ENCODE assay signal across 1 cellular context in the genomic region with DNA sequence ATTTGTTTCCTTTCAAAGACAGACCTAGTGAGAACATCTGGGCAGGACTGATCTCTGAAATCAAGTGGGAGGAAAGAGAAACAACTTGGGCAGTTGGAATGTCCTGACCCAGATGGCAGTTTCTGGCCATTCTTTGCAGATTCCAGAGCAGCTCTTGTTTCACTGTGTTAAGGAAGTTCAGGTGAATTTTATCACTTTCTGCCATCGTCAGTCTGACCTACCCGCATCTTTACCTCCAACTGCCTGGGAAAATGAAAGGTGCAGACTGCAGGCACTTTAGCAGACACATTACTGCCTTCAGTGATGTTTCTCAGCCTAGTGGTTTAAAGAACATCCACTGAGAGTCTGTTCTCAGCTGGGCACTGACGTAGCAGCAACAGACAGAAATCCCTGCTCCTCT.
TF ChIP-seq lines count a peak whose summit lies in the region.

No MANE protein-coding gene starts in this region.

TF ChIP-seq in GM23338, 12 proteins besides CTCF, POLR2A, EP300 and RAD21 (continued from another document):
- TF ChIP-seq, protein P1, sequence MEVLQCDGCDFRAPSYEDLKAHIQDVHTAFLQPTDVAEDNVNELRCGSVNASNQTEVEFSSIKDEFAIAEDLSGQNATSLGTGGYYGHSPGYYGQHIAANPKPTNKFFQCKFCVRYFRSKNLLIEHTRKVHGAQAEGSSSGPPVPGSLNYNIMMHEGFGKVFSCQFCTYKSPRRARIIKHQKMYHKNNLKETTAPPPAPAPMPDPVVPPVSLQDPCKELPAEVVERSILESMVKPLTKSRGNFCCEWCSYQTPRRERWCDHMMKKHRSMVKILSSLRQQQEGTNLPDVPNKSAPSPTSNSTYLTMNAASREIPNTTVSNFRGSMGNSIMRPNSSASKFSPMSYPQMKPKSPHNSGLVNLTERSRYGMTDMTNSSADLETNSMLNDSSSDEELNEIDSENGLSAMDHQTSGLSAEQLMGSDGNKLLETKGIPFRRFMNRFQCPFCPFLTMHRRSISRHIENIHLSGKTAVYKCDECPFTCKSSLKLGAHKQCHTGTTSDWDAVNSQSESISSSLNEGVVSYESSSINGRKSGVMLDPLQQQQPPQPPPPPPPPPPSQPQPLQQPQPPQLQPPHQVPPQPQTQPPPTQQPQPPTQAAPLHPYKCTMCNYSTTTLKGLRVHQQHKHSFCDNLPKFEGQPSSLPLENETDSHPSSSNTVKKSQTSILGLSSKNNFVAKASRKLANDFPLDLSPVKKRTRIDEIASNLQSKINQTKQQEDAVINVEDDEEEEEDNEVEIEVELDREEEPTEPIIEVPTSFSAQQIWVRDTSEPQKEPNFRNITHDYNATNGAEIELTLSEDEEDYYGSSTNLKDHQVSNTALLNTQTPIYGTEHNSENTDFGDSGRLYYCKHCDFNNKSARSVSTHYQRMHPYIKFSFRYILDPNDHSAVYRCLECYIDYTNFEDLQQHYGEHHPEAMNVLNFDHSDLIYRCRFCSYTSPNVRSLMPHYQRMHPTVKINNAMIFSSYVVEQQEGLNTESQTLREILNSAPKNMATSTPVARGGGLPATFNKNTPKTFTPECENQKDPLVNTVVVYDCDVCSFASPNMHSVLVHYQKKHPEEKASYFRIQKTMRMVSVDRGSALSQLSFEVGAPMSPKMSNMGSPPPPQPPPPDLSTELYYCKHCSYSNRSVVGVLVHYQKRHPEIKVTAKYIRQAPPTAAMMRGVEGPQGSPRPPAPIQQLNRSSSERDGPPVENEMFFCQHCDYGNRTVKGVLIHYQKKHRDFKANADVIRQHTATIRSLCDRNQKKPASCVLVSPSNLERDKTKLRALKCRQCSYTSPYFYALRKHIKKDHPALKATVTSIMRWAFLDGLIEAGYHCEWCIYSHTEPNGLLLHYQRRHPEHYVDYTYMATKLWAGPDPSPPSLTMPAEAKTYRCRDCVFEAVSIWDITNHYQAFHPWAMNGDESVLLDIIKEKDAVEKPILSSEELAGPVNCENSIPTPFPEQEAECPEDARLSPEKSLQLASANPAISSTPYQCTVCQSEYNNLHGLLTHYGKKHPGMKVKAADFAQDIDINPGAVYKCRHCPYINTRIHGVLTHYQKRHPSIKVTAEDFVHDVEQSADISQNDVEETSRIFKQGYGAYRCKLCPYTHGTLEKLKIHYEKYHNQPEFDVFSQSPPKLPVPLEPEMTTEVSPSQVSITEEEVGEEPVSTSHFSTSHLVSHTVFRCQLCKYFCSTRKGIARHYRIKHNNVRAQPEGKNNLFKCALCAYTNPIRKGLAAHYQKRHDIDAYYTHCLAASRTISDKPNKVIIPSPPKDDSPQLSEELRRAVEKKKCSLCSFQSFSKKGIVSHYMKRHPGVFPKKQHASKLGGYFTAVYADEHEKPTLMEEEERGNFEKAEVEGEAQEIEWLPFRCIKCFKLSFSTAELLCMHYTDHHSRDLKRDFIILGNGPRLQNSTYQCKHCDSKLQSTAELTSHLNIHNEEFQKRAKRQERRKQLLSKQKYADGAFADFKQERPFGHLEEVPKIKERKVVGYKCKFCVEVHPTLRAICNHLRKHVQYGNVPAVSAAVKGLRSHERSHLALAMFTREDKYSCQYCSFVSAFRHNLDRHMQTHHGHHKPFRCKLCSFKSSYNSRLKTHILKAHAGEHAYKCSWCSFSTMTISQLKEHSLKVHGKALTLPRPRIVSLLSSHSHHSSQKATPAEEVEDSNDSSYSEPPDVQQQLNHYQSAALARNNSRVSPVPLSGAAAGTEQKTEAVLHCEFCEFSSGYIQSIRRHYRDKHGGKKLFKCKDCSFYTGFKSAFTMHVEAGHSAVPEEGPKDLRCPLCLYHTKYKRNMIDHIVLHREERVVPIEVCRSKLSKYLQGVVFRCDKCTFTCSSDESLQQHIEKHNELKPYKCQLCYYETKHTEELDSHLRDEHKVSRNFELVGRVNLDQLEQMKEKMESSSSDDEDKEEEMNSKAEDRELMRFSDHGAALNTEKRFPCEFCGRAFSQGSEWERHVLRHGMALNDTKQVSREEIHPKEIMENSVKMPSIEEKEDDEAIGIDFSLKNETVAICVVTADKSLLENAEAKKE (CRISPR knock-in tag; IDR thresholded peaks at IDR 0.05): no peak
- TF ChIP-seq CREB1 (CRISPR knock-in tag; IDR thresholded peaks at IDR 0.05; ENCODE audit: low read depth) (no peak), JUNB (IDR thresholded peaks at IDR 0.05; ENCODE audit: unreplicated experiment) (no peak), POLR2AphosphoS5 (IDR thresholded peaks at IDR 0.05; ENCODE audit: low read depth) (no peak), NANOG (IDR thresholded peaks at IDR 0.05; ENCODE audit: borderline replicate concordance) (no peak), EZH2phosphoT487 (IDR thresholded peaks at IDR 0.05; ENCODE audit: unreplicated experiment) (no peak), ZNF114 (CRISPR knock-in tag; IDR thresholded peaks at IDR 0.05) (no peak)
- TF ChIP-seq, protein P2, sequence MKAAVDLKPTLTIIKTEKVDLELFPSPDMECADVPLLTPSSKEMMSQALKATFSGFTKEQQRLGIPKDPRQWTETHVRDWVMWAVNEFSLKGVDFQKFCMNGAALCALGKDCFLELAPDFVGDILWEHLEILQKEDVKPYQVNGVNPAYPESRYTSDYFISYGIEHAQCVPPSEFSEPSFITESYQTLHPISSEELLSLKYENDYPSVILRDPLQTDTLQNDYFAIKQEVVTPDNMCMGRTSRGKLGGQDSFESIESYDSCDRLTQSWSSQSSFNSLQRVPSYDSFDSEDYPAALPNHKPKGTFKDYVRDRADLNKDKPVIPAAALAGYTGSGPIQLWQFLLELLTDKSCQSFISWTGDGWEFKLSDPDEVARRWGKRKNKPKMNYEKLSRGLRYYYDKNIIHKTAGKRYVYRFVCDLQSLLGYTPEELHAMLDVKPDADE (IDR thresholded peaks at IDR 0.05): no peak
TF ChIP-seq in GM23338: peak in this region for 0.
